In the genomic region with DNA sequence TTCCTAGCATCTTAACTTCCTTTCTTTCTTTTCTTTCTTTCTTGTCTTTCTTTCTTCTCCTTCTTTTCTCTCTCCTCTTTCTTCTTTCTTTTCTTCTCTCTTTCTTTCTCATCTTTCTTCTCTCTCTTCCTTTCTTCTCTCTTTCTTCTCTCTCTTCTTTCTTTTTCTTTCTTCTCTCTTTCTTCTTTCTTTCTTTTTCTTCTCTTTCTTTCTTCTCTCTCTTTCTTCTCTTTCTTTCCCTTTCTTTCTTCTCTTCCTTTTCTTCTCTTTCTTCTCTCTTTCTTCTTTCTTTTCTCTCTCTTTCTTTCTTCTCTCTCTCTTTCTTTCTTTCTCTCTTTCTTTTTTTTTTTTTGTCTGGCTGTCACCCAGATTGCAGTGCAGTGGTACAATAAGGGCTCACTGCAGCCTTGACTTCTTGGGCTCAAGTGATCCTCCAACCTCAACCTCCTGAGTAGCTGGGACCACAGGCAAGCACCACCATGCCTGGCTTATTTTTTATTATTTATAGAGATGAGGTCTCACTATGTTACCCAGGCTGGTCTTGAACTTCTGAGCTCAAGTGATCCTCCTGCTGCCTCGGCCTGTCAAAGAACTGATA, we compare ENCODE assay signal across 1 cellular context.
TF ChIP-seq lines count a peak whose summit lies in the region.

No MANE protein-coding gene starts in this region.

TF ChIP-seq in K562, 482 proteins besides CTCF, POLR2A, EP300 and RAD21 (continued from another document and continues in another):
- TF ChIP-seq, protein P1, sequence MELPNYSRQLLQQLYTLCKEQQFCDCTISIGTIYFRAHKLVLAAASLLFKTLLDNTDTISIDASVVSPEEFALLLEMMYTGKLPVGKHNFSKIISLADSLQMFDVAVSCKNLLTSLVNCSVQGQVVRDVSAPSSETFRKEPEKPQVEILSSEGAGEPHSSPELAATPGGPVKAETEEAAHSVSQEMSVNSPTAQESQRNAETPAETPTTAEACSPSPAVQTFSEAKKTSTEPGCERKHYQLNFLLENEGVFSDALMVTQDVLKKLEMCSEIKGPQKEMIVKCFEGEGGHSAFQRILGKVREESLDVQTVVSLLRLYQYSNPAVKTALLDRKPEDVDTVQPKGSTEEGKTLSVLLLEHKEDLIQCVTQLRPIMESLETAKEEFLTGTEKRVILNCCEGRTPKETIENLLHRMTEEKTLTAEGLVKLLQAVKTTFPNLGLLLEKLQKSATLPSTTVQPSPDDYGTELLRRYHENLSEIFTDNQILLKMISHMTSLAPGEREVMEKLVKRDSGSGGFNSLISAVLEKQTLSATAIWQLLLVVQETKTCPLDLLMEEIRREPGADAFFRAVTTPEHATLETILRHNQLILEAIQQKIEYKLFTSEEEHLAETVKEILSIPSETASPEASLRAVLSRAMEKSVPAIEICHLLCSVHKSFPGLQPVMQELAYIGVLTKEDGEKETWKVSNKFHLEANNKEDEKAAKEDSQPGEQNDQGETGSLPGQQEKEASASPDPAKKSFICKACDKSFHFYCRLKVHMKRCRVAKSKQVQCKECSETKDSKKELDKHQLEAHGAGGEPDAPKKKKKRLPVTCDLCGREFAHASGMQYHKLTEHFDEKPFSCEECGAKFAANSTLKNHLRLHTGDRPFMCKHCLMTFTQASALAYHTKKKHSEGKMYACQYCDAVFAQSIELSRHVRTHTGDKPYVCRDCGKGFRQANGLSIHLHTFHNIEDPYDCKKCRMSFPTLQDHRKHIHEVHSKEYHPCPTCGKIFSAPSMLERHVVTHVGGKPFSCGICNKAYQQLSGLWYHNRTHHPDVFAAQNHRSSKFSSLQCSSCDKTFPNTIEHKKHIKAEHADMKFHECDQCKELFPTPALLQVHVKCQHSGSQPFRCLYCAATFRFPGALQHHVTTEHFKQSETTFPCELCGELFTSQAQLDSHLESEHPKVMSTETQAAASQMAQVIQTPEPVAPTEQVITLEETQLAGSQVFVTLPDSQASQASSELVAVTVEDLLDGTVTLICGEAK (IDR thresholded peaks at IDR 0.05): 0 out of 2 replicates have a peak, but pooled peaks have one; percentile 22
- TF ChIP-seq, protein P1 (CRISPR knock-in tag; IDR thresholded peaks at IDR 0.05): no peak
- TF ChIP-seq SRSF7 (optimal IDR thresholded peaks at IDR 0.05; ENCODE audit: low read depth, low read length) (no peak), SUPT5H (IDR thresholded peaks at IDR 0.05) (peak; percentile 36; the same call in 1 of the 2 replicates), NCOA2 (IDR thresholded peaks at IDR 0.05; ENCODE audit: partially characterized antibody in 2 of 2) (no peak), XRCC3 (IDR thresholded peaks at IDR 0.05) (no peak), HLTF (IDR thresholded peaks at IDR 0.05) (peak; percentile 91; the same call in 1 of the 2 replicates), FOXK2 (conservative IDR thresholded peaks at IDR 0.05 in 1 of 2, IDR thresholded peaks at IDR 0.05 in 1 of 2; ENCODE audit: low read depth in 2 of 2) (no peak), NR3C1 (CRISPR knock-in tag; IDR thresholded peaks at IDR 0.05) (no peak), CBFA2T3 (IDR thresholded peaks at IDR 0.05) (no peak), MEF2A (IDR thresholded peaks at IDR 0.05; ENCODE audit: control insufficient read depth, low read depth, low read length) (no peak), ZBTB7A (IDR thresholded peaks at IDR 0.05; ENCODE audit: borderline replicate concordance, control insufficient read depth, low read depth, low read length) (no peak), MAFG (tag; conservative IDR thresholded peaks at IDR 0.05) (no peak), FOXA3 (CRISPR knock-in tag; conservative IDR thresholded peaks at IDR 0.05 in 1 of 2, IDR thresholded peaks at IDR 0.05 in 1 of 2) (no peak), ARID2 (IDR thresholded peaks at IDR 0.05) (0 out of 2 replicates have a peak, but pooled peaks have one; percentile 8), ZNF184 (CRISPR knock-in tag; IDR thresholded peaks at IDR 0.05) (no peak), CEBPG (CRISPR knock-in tag; IDR thresholded peaks at IDR 0.05) (no peak), CEBPG (tag; conservative IDR thresholded peaks at IDR 0.05 in 1 of 2, IDR thresholded peaks at IDR 0.05 in 1 of 2) (no peak), MIER1 (IDR thresholded peaks at IDR 0.05; ENCODE audit: low read depth) (0 out of 2 replicates have a peak, but pooled peaks have one; percentile 67), PRPF4 (IDR thresholded peaks at IDR 0.05; ENCODE audit: insufficient read depth, low read depth, low read length, poor library complexity, severe bottlenecking) (no peak), ZNF121 (CRISPR knock-in tag; conservative IDR thresholded peaks at IDR 0.05) (no peak), ZFX (CRISPR knock-in tag; IDR thresholded peaks at IDR 0.05) (no peak), SP1 (CRISPR knock-in tag; IDR thresholded peaks at IDR 0.05) (no peak), MCM7 (IDR thresholded peaks at IDR 0.05) (no peak), ERF (CRISPR knock-in tag; IDR thresholded peaks at IDR 0.05) (no peak), ZNF780A (CRISPR knock-in tag; IDR thresholded peaks at IDR 0.05) (no peak), TRIM28 (IDR thresholded peaks at IDR 0.05) (no peak), MEF2D (tag; conservative IDR thresholded peaks at IDR 0.05; ENCODE audit: low read depth) (no peak), HOXB6 (CRISPR knock-in tag; IDR thresholded peaks at IDR 0.05; ENCODE audit: borderline replicate concordance) (no peak), ZNF133 (CRISPR knock-in tag; IDR thresholded peaks at IDR 0.05) (no peak), ARNT (IDR thresholded peaks at IDR 0.05) (peak; percentile 27 to 68; a peak in 1 of 4 replicates)
- TF ChIP-seq, protein P2, sequence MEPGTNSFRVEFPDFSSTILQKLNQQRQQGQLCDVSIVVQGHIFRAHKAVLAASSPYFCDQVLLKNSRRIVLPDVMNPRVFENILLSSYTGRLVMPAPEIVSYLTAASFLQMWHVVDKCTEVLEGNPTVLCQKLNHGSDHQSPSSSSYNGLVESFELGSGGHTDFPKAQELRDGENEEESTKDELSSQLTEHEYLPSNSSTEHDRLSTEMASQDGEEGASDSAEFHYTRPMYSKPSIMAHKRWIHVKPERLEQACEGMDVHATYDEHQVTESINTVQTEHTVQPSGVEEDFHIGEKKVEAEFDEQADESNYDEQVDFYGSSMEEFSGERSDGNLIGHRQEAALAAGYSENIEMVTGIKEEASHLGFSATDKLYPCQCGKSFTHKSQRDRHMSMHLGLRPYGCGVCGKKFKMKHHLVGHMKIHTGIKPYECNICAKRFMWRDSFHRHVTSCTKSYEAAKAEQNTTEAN (CRISPR knock-in tag; IDR thresholded peaks at IDR 0.05): no peak
- TF ChIP-seq, protein P3, sequence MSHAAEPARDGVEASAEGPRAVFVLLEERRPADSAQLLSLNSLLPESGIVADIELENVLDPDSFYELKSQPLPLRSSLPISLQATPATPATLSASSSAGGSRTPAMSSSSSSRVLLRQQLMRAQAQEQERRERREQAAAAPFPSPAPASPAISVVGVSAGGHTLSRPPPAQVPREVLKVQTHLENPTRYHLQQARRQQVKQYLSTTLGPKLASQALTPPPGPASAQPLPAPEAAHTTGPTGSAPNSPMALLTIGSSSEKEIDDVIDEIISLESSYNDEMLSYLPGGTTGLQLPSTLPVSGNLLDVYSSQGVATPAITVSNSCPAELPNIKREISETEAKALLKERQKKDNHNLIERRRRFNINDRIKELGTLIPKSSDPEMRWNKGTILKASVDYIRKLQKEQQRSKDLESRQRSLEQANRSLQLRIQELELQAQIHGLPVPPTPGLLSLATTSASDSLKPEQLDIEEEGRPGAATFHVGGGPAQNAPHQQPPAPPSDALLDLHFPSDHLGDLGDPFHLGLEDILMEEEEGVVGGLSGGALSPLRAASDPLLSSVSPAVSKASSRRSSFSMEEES (CRISPR knock-in tag; IDR thresholded peaks at IDR 0.05): no peak
- TF ChIP-seq, protein P4, sequence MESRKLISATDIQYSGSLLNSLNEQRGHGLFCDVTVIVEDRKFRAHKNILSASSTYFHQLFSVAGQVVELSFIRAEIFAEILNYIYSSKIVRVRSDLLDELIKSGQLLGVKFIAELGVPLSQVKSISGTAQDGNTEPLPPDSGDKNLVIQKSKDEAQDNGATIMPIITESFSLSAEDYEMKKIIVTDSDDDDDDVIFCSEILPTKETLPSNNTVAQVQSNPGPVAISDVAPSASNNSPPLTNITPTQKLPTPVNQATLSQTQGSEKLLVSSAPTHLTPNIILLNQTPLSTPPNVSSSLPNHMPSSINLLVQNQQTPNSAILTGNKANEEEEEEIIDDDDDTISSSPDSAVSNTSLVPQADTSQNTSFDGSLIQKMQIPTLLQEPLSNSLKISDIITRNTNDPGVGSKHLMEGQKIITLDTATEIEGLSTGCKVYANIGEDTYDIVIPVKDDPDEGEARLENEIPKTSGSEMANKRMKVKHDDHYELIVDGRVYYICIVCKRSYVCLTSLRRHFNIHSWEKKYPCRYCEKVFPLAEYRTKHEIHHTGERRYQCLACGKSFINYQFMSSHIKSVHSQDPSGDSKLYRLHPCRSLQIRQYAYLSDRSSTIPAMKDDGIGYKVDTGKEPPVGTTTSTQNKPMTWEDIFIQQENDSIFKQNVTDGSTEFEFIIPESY (CRISPR knock-in tag; IDR thresholded peaks at IDR 0.05): no peak
- TF ChIP-seq, protein P5, sequence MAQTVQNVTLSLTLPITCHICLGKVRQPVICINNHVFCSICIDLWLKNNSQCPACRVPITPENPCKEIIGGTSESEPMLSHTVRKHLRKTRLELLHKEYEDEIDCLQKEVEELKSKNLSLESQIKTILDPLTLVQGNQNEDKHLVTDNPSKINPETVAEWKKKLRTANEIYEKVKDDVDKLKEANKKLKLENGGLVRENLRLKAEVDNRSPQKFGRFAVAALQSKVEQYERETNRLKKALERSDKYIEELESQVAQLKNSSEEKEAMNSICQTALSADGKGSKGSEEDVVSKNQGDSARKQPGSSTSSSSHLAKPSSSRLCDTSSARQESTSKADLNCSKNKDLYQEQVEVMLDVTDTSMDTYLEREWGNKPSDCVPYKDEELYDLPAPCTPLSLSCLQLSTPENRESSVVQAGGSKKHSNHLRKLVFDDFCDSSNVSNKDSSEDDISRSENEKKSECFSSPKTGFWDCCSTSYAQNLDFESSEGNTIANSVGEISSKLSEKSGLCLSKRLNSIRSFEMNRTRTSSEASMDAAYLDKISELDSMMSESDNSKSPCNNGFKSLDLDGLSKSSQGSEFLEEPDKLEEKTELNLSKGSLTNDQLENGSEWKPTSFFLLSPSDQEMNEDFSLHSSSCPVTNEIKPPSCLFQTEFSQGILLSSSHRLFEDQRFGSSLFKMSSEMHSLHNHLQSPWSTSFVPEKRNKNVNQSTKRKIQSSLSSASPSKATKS (CRISPR knock-in tag; IDR thresholded peaks at IDR 0.05): no peak
- TF ChIP-seq, protein P6, sequence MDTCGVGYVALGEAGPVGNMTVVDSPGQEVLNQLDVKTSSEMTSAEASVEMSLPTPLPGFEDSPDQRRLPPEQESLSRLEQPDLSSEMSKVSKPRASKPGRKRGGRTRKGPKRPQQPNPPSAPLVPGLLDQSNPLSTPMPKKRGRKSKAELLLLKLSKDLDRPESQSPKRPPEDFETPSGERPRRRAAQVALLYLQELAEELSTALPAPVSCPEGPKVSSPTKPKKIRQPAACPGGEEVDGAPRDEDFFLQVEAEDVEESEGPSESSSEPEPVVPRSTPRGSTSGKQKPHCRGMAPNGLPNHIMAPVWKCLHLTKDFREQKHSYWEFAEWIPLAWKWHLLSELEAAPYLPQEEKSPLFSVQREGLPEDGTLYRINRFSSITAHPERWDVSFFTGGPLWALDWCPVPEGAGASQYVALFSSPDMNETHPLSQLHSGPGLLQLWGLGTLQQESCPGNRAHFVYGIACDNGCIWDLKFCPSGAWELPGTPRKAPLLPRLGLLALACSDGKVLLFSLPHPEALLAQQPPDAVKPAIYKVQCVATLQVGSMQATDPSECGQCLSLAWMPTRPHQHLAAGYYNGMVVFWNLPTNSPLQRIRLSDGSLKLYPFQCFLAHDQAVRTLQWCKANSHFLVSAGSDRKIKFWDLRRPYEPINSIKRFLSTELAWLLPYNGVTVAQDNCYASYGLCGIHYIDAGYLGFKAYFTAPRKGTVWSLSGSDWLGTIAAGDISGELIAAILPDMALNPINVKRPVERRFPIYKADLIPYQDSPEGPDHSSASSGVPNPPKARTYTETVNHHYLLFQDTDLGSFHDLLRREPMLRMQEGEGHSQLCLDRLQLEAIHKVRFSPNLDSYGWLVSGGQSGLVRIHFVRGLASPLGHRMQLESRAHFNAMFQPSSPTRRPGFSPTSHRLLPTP (IDR thresholded peaks at IDR 0.05; ENCODE audit: borderline replicate concordance, extremely low read depth, insufficient read length): no peak
- TF ChIP-seq, protein P7, sequence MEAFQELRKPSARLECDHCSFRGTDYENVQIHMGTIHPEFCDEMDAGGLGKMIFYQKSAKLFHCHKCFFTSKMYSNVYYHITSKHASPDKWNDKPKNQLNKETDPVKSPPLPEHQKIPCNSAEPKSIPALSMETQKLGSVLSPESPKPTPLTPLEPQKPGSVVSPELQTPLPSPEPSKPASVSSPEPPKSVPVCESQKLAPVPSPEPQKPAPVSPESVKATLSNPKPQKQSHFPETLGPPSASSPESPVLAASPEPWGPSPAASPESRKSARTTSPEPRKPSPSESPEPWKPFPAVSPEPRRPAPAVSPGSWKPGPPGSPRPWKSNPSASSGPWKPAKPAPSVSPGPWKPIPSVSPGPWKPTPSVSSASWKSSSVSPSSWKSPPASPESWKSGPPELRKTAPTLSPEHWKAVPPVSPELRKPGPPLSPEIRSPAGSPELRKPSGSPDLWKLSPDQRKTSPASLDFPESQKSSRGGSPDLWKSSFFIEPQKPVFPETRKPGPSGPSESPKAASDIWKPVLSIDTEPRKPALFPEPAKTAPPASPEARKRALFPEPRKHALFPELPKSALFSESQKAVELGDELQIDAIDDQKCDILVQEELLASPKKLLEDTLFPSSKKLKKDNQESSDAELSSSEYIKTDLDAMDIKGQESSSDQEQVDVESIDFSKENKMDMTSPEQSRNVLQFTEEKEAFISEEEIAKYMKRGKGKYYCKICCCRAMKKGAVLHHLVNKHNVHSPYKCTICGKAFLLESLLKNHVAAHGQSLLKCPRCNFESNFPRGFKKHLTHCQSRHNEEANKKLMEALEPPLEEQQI (IDR thresholded peaks at IDR 0.05): peak; percentile 46; the same call in 1 of the 2 replicates
